In the genomic region with DNA sequence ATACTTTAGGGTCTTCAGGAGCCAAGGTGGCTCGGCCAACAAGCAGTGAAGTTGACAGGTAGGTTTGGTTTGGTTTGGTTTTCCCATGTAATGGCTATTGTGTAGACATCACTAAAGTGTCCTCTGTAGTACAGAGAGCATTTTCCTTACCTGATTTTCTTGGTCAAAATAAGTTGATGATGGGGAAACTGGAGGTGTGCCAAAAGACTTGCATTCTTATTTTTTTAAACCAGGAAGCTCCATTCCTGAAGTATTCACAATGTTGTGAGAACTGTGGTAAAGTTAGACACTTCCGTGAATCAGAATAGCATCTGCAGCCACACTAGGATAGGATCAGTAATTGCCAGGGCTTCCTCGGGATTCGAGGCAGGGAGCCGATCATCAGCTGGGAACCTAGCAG, we compare ENCODE assay signal across 1 cellular context.
TF ChIP-seq lines count a peak whose summit lies in the region.

No MANE protein-coding gene starts in this region.

TF ChIP-seq in endothelial cell of umbilical vein, 7 proteins besides CTCF, POLR2A, EP300 and RAD21:
- TF ChIP-seq POLR2AphosphoS5 (IDR thresholded peaks at IDR 0.05; ENCODE audit: insufficient read depth, low read depth, low read length) = no peak
- no peak for TF ChIP-seq FOS (IDR thresholded peaks at IDR 0.05; ENCODE audit: borderline replicate concordance, insufficient read depth, low read length)
- TF ChIP-seq GATA2 (IDR thresholded peaks at IDR 0.05; ENCODE audit: insufficient read depth, insufficient read length, low read depth, low read length) = no peak
- no peak for TF ChIP-seq MAX (IDR thresholded peaks at IDR 0.05; ENCODE audit: insufficient read depth, insufficient read length)
- TF ChIP-seq EZH2 (IDR thresholded peaks at IDR 0.05; ENCODE audit: borderline replicate concordance, low read depth, low read length, severe bottlenecking) = no peak
- no peak for TF ChIP-seq MYC (IDR thresholded peaks at IDR 0.05; ENCODE audit: low read depth, low read length)
- no peak for TF ChIP-seq JUN (IDR thresholded peaks at IDR 0.05; ENCODE audit: borderline replicate concordance, insufficient read depth, insufficient read length, low read depth)
